28 cellular contexts compared by ENCODE assay signal in the genomic region with DNA sequence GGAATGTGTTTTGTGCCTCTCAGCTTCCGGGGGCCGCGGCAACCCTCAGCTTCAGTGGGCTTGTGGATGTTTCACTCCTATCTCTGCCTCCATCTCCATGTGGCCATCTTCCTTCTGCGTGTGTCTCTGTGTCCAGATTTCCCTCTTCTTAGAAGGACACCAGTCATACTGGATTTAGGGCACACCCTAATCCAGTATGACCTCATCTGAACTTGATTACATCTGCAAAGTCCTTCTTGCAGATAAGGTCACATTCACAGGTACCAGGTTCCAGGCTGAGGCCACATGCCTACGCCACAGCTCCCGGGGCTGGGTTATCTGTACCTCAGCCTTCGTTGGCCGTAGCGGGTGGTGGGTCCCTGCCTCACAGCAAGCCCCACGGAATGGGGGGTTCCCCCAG.
"Had no signal": no experiment of that assay in that cellular context is flagged by ENCODE, and none has a peak within 500 bp of the region (broad histone marks: within the 10 kb centered on the region; RNA-seq: fewer than 3 reads in every experiment).

No MANE protein-coding gene starts in this region.

- ATAC-seq: activated CD4-positive, alpha-beta T cell treated with anti-CD3 and anti-CD28 coated beads for 36 hours; activated CD8-positive, alpha-beta T cell treated with anti-CD3 and anti-CD28 coated beads, Interleukin-2, amount 10 ng/mL, durations not matched to agents 7 days and 5 days; activated naive CD4-positive, alpha-beta T cell treated with anti-CD3 and anti-CD28 coated beads, Interleukin-2, amount 50 U/mL, for 72 hours; activated T-cell treated with anti-CD3 and anti-CD28 coated beads, Interleukin-2, amount 50 U/mL, for 72 hours; effector memory CD8-positive, alpha-beta T cell; gastroesophageal sphincter had no signal

- H3K4me3 Mint-ChIP-seq: activated CD4-positive, alpha-beta memory T cell treated with anti-CD3 and anti-CD28 coated beads for 36 hours; activated CD4-positive, alpha-beta T cell treated with anti-CD3 and anti-CD28 coated beads for 36 hours; activated CD4-positive, alpha-beta T cell treated with anti-CD3 and anti-CD28 coated beads, Interleukin-2, amount 10 ng/mL, durations not matched to agents 24 days and 14 days; activated CD8-positive, alpha-beta T cell treated with anti-CD3 and anti-CD28 coated beads, Interleukin-2, amount 10 ng/mL, durations not matched to agents 7 days and 5 days; activated naive CD4-positive, alpha-beta T cell treated with anti-CD3 and anti-CD28 coated beads, Interleukin-2, amount 10 ng/mL, durations not matched to agents 7 days and 5 days; activated naive CD8-positive, alpha-beta T cell treated with anti-CD3 and anti-CD28 coated beads, Interleukin-2, amount 10 ng/mL, durations not matched to agents 7 days and 5 days; activated T-cell treated with anti-CD3 and anti-CD28 coated beads, Interleukin-2, amount 50 U/mL, for 24 hours; activated T-cell treated with anti-CD3 and anti-CD28 coated beads, Interleukin-2, amount 50 U/mL, for 72 hours; brain; effector memory CD8-positive, alpha-beta T cell had no signal

- H3K4me3 ChIP-seq: ascending aorta, breast epithelium, cardiac muscle cell, colonic mucosa, esophagus squamous epithelium, gastroesophageal sphincter had no signal

- H3K27ac Mint-ChIP-seq: activated CD4-positive, alpha-beta memory T cell treated with anti-CD3 and anti-CD28 coated beads for 36 hours; activated CD4-positive, alpha-beta T cell treated with anti-CD3 and anti-CD28 coated beads for 36 hours; activated CD4-positive, alpha-beta T cell treated with anti-CD3 and anti-CD28 coated beads, Interleukin-2, amount 10 ng/mL, durations not matched to agents 24 days and 14 days; activated CD8-positive, alpha-beta T cell treated with anti-CD3 and anti-CD28 coated beads, Interleukin-2, amount 10 ng/mL, durations not matched to agents 7 days and 5 days; activated naive CD4-positive, alpha-beta T cell treated with anti-CD3 and anti-CD28 coated beads, Interleukin-2, amount 10 ng/mL, durations not matched to agents 7 days and 5 days; activated naive CD4-positive, alpha-beta T cell treated with anti-CD3 and anti-CD28 coated beads, Interleukin-2, amount 50 U/mL, for 72 hours; activated naive CD8-positive, alpha-beta T cell treated with anti-CD3 and anti-CD28 coated beads, Interleukin-2, amount 10 ng/mL, durations not matched to agents 7 days and 5 days; activated T-cell treated with anti-CD3 and anti-CD28 coated beads, Interleukin-2, amount 50 U/mL, for 24 hours; activated T-cell treated with anti-CD3 and anti-CD28 coated beads, Interleukin-2, amount 50 U/mL, for 72 hours; brain; effector memory CD8-positive, alpha-beta T cell had no signal

- DNase-seq: activated CD4-positive, alpha-beta memory T cell treated with anti-CD3 and anti-CD28 coated beads for 36 hours; activated CD4-positive, alpha-beta T cell treated with anti-CD3 and anti-CD28 coated beads for 36 hours; activated CD4-positive, alpha-beta T cell treated with anti-CD3 and anti-CD28 coated beads, Interleukin-2, amount 10 ng/mL, durations not matched to agents 24 days and 14 days; activated CD4-positive, CD25-positive, alpha-beta regulatory T cell; activated CD4-positive, CD25-positive, alpha-beta regulatory T cell treated with anti-CD3 and anti-CD28 coated beads, Interleukin-2, amount 50 U/mL, for 72 hours; activated CD8-positive, alpha-beta memory T cell treated with anti-CD3 and anti-CD28 coated beads, Interleukin-2, amount 50 U/mL, for 48 hours; activated CD8-positive, alpha-beta T cell treated with anti-CD3 and anti-CD28 coated beads, Interleukin-2, amount 10 ng/mL, durations not matched to agents 7 days and 5 days; activated gamma-delta T cell; activated naive CD4-positive, alpha-beta T cell; activated naive CD4-positive, alpha-beta T cell treated with anti-CD3 and anti-CD28 coated beads, Interleukin-2, amount 10 ng/mL, durations not matched to agents 7 days and 5 days; activated naive CD8-positive, alpha-beta T cell treated with anti-CD3 and anti-CD28 coated beads, Interleukin-2, amount 10 ng/mL, durations not matched to agents 7 days and 5 days; activated T-cell treated with anti-CD3 and anti-CD28 coated beads for 4 hours; activated T-cell treated with anti-CD3 and anti-CD28 coated beads, Interleukin-2, amount 50 U/mL, for 24 hours; activated T-cell treated with anti-CD3 and anti-CD28 coated beads, Interleukin-2, amount 50 U/mL, for 72 hours; central memory CD4-positive, alpha-beta T cell; cerebellar nuclear complex; colonic mucosa; effector memory CD8-positive, alpha-beta T cell; erythroblast; esophagus squamous epithelium; foreskin melanocyte; T-helper 2 cell had no signal

- H3K9me3 ChIP-seq: ascending aorta, colonic mucosa had no signal

- H3K36me3 ChIP-seq: ascending aorta, breast epithelium, cardiac muscle cell, colonic mucosa, esophagus squamous epithelium, gastroesophageal sphincter had no signal

- H3K27ac ChIP-seq: ascending aorta, breast epithelium, cardiac muscle cell, colonic mucosa, esophagus squamous epithelium, gastroesophageal sphincter had no signal

- H3K27me3 ChIP-seq: ascending aorta, breast epithelium, cardiac muscle cell, colonic mucosa, esophagus squamous epithelium, gastroesophageal sphincter had no signal

- H3K27me3 Mint-ChIP-seq: brain had no signal

- H3K4me1 ChIP-seq: ascending aorta, breast epithelium, colonic mucosa had no signal

- H3K36me3 Mint-ChIP-seq: activated naive CD4-positive, alpha-beta T cell treated with anti-CD3 and anti-CD28 coated beads, Interleukin-2, amount 10 ng/mL, durations not matched to agents 7 days and 5 days; activated naive CD8-positive, alpha-beta T cell treated with anti-CD3 and anti-CD28 coated beads, Interleukin-2, amount 10 ng/mL, durations not matched to agents 7 days and 5 days had no signal
